Comparison of ENCODE assay signal across 20 cellular contexts in genomic region chr1:8144318-8144717, GRCh38.
"Had no signal": no experiment of that assay in that cellular context is flagged by ENCODE, and none has a peak within 500 bp of the region (broad histone marks: within the 10 kb centered on the region; RNA-seq: fewer than 3 reads in every experiment).

No MANE protein-coding gene starts in this region.

- H3K4me3 Mint-ChIP-seq: activated naive CD8-positive, alpha-beta T cell; activated T-cell treated with anti-CD3 and anti-CD28 coated beads, Interleukin-2, amount 50 U/mL, for 72 hours; T-helper 2 cell treated with Interferon-gamma antibody and Interleukin-4, amounts not matched to agents 5 μg/mL and 100 μg/mL, for 36 hours had no signal

- H3K9me3 Mint-ChIP-seq: activated T-cell treated with anti-CD3 and anti-CD28 coated beads, Interleukin-2, amount 50 U/mL, for 72 hours; effector memory CD8-positive, alpha-beta T cell; T-helper 2 cell treated with Interferon-gamma antibody and Interleukin-4, amounts not matched to agents 5 μg/mL and 100 μg/mL, for 36 hours had no signal

- H3K4me1 ChIP-seq: left lung, pancreas had no signal

- H3K27me3 ChIP-seq: cardiac muscle cell, left lung, pancreas, stomach had no signal

- H3K36me3 Mint-ChIP-seq: activated naive CD8-positive, alpha-beta T cell had no signal

- H3K4me2 ChIP-seq: smooth muscle cell had no signal

- H3K9me3 ChIP-seq: left lung, mucosa of descending colon, neutrophil, pancreas, stomach had no signal

- H3K4me3 ChIP-seq: cardiac muscle cell, left lung, mucosa of descending colon, pancreas, smooth muscle cell, stomach had no signal

- H3K27ac ChIP-seq: cardiac muscle cell, left lung, neutrophil, pancreas had no signal

- ATAC-seq: activated T-cell treated with anti-CD3 and anti-CD28 coated beads, Interleukin-2, amount 50 U/mL, for 72 hours; effector memory CD8-positive, alpha-beta T cell; left lung; mucosa of descending colon; naive thymus-derived CD4-positive, alpha-beta T cell; pancreas; sciatic nerve had no signal

- H3K36me3 ChIP-seq: cardiac muscle cell, left lung, neutrophil, pancreas, stomach had no signal

- H3K27ac Mint-ChIP-seq: activated T-cell treated with anti-CD3 and anti-CD28 coated beads, Interleukin-2, amount 50 U/mL, for 72 hours; naive thymus-derived CD4-positive, alpha-beta T cell; T-helper 2 cell treated with Interferon-gamma antibody and Interleukin-4, amounts not matched to agents 5 μg/mL and 100 μg/mL, for 36 hours had no signal

- DNase-seq: activated CD4-positive, alpha-beta T cell treated with anti-CD3 and anti-CD28 coated beads, Interleukin-2, amount 50 U/mL, for 4 hours; activated gamma-delta T cell; activated T-cell treated with anti-CD3 and anti-CD28 coated beads, Interleukin-2, amount 50 U/mL, for 72 hours; amniotic stem cell; effector memory CD8-positive, alpha-beta T cell; foreskin fibroblast; hippocampal formation; kidney; left lung; mucosa of descending colon; naive thymus-derived CD4-positive, alpha-beta T cell; pancreas; stimulated activated CD4-positive, alpha-beta T cell treated with anti-CD3 and anti-CD28 coated beads, Interleukin-4, amount 100 ng/mL, for 1 hour; stomach had no signal
